Comparison of ENCODE assay signal across 3 cellular contexts in genomic region chr20:30593572-30593971, GRCh38.
TF ChIP-seq lines count a peak whose summit lies in the region.

No MANE protein-coding gene starts in this region.

TF ChIP-seq in SK-N-SH, 30 proteins besides CTCF, POLR2A, EP300 and RAD21 (continued from another document):
- TF ChIP-seq USF1 (IDR thresholded peaks at IDR 0.05; ENCODE audit: borderline replicate concordance, low read depth) (no peak), FOSL2 (IDR thresholded peaks at IDR 0.05; ENCODE audit: borderline replicate concordance, low read depth) (no peak), FOXM1 (IDR thresholded peaks at IDR 0.05; ENCODE audit: low read depth) (no peak), POLR2AphosphoS5 (IDR thresholded peaks at IDR 0.05; ENCODE audit: low read depth, low read length) (no peak), JUND (IDR thresholded peaks at IDR 0.05) (no peak), NRF1 (IDR thresholded peaks at IDR 0.05; ENCODE audit: low read depth, low read length) (no peak), NFIC (IDR thresholded peaks at IDR 0.05; ENCODE audit: borderline replicate concordance) (no peak), FOXJ3 (CRISPR knock-in tag; IDR thresholded peaks at IDR 0.05) (no peak)

TF ChIP-seq in SK-N-SH treated with all-trans-retinoic acid at 6 μM for 48 hours, 23 proteins besides CTCF, POLR2A, EP300 and RAD21 (continued from another document):
- TF ChIP-seq ZFP3 (CRISPR knock-in tag; IDR thresholded peaks at IDR 0.05) (no peak), POU6F1 (CRISPR knock-in tag; IDR thresholded peaks at IDR 0.05; ENCODE audit: borderline replicate concordance, low read depth) (no peak), ZC3H10 (CRISPR knock-in tag; IDR thresholded peaks at IDR 0.05) (no peak), ZFP30 (CRISPR knock-in tag; IDR thresholded peaks at IDR 0.05) (no peak), TOX (CRISPR knock-in tag; IDR thresholded peaks at IDR 0.05; ENCODE audit: borderline replicate concordance) (no peak), ZNF70 (CRISPR knock-in tag; IDR thresholded peaks at IDR 0.05) (no peak), ZNF8 (CRISPR knock-in tag; IDR thresholded peaks at IDR 0.05) (no peak), CREB5 (CRISPR knock-in tag; IDR thresholded peaks at IDR 0.05; ENCODE audit: low read depth) (no peak), SNAI2 (CRISPR knock-in tag; IDR thresholded peaks at IDR 0.05) (no peak)

TF ChIP-seq in WTC11, 78 proteins besides CTCF, POLR2A, EP300 and RAD21 (continued from another document):
- TF ChIP-seq ARID4B (CRISPR knock-in tag; IDR thresholded peaks at IDR 0.05; ENCODE audit: borderline replicate concordance) (no peak), ZNF121 (CRISPR knock-in tag; IDR thresholded peaks at IDR 0.05) (peak; percentile 96), ZSCAN18 (CRISPR knock-in tag; IDR thresholded peaks at IDR 0.05) (no peak), TCF7 (CRISPR knock-in tag; IDR thresholded peaks at IDR 0.05; ENCODE audit: low read depth) (no peak)
TF ChIP-seq in WTC11: peak in this region for 1.
